ENCODE assay signal across 31 cellular contexts in genomic region chr2:74938264-74938663, GRCh38.
"Had no signal": no experiment of that assay in that cellular context is flagged by ENCODE, and none has a peak within 500 bp of the region (broad histone marks: within the 10 kb centered on the region; RNA-seq: fewer than 3 reads in every experiment).

No MANE protein-coding gene starts in this region.

- H3K27ac Mint-ChIP-seq: natural killer cell; nephron; neural progenitor cell; progenitor cell of endocrine pancreas; stimulated activated memory B cell treated with anti-CD40 and anti-IgM and Interleukin-4, amounts not matched to agents 10 μg/mL and 1 μg/mL and 100 μg/mL, for 72 hours; stimulated activated naive CD8-positive, alpha-beta T cell treated with anti-CD3 and anti-CD28 coated beads, Interleukin-15, amount 100 ng/mL, for 72 hours; type B pancreatic cell had no signal

- H3K4me3 ChIP-seq: neural progenitor cell, ovary, psoas muscle, skin epidermis, smooth muscle cell, spleen, suprapubic skin, testis, tibial artery, transverse colon, upper lobe of right lung, uterus had no signal

- H3K27me3 Mint-ChIP-seq: progenitor cell of endocrine pancreas; stimulated activated naive CD8-positive, alpha-beta T cell treated with anti-CD3 and anti-CD28 coated beads, Interleukin-15, amount 100 ng/mL, for 72 hours; type B pancreatic cell had no signal

- DNase-seq: natural killer cell; occipital lobe; ovary; posterior cingulate gyrus; psoas muscle; right cardiac atrium; spleen; stimulated activated CD4-positive, alpha-beta T cell treated with anti-CD3 and anti-CD28 coated beads, Interleukin-12 subunit alpha, Interleukin-12 subunit beta, amount 100 ng/mL, for 4 hours; stimulated activated CD4-positive, alpha-beta T cell treated with anti-CD3 and anti-CD28 coated beads, Interleukin-1b, Interleukin-23, amount 100 ng/mL, for 48 hours; stimulated activated CD4-positive, alpha-beta T cell treated with anti-CD3 and anti-CD28 coated beads, Interleukin-4, amount 100 ng/mL, for 1 hour; stimulated activated CD4-positive, alpha-beta T cell treated with anti-CD3 and anti-CD28 coated beads, Interleukin-4, amount 100 ng/mL, for 4 hours; stimulated activated CD8-positive, alpha-beta memory T cell treated with anti-CD3 and anti-CD28 coated beads, Interleukin-4, amount 100 ng/mL, for 48 hours; stimulated activated naive CD4-positive, alpha-beta T cell; stimulated activated naive CD8-positive, alpha-beta T cell treated with anti-CD3 and anti-CD28 coated beads, Interleukin-15, amount 100 ng/mL, for 72 hours; stimulated activated naive CD8-positive, alpha-beta T cell treated with anti-CD3 and anti-CD28 coated beads, Interleukin-15, Interleukin-2, amounts not matched to agents 100 U/mL and 50 U/mL, for 24 hours; substantia nigra; testis; tibial artery; transverse colon; upper lobe of right lung; uterus had no signal

- H3K36me3 Mint-ChIP-seq: natural killer cell, neural progenitor cell, type B pancreatic cell had no signal

- H3K27me3 ChIP-seq: neural progenitor cell, ovary, spleen, suprapubic skin, testis, tibial artery, transverse colon, upper lobe of right lung, uterus had no signal

- H3K4me1 ChIP-seq: parathyroid adenoma, psoas muscle, spleen, suprapubic skin, testis, tibial artery, upper lobe of right lung, uterus had no signal

- H3K9ac ChIP-seq: neural progenitor cell, parathyroid adenoma had no signal

- H3K4me1 Mint-ChIP-seq: natural killer cell; nephron; stimulated activated memory B cell treated with anti-CD40 and anti-IgM and Interleukin-4, amounts not matched to agents 10 μg/mL and 1 μg/mL and 100 μg/mL, for 72 hours; stimulated activated naive CD8-positive, alpha-beta T cell treated with anti-CD3 and anti-CD28 coated beads, Interleukin-15, amount 100 ng/mL, for 72 hours had no signal

- H3K9me3 ChIP-seq: ovary, psoas muscle, spleen, suprapubic skin, testis, transverse colon, upper lobe of right lung, uterus had no signal

- H3K4me2 ChIP-seq: neural progenitor cell, smooth muscle cell had no signal

- ATAC-seq: natural killer cell; psoas muscle; right cardiac atrium; sciatic nerve; stimulated activated memory B cell treated with anti-CD40 and anti-IgM and Interleukin-4, amounts not matched to agents 10 μg/mL and 1 μg/mL and 100 μg/mL, for 72 hours; stimulated activated naive CD8-positive, alpha-beta T cell treated with anti-CD3 and anti-CD28 coated beads, Interleukin-15, amount 100 ng/mL, for 72 hours; stimulated activated naive CD8-positive, alpha-beta T cell treated with anti-CD3 and anti-CD28 coated beads, Interleukin-15, Interleukin-2, amounts not matched to agents 100 U/mL and 50 U/mL, for 24 hours; upper lobe of right lung had no signal

- H3K4me3 Mint-ChIP-seq: natural killer cell; nephron; neural progenitor cell; stimulated activated memory B cell treated with anti-CD40 and anti-IgM and Interleukin-4, amounts not matched to agents 10 μg/mL and 1 μg/mL and 100 μg/mL, for 72 hours; stimulated activated naive CD8-positive, alpha-beta T cell treated with anti-CD3 and anti-CD28 coated beads, Interleukin-15, amount 100 ng/mL, for 72 hours; type B pancreatic cell had no signal

- H3K9me3 Mint-ChIP-seq: natural killer cell; nephron; stimulated activated memory B cell treated with anti-CD40 and anti-IgM and Interleukin-4, amounts not matched to agents 10 μg/mL and 1 μg/mL and 100 μg/mL, for 72 hours; type B pancreatic cell had no signal

- H3K36me3 ChIP-seq: neural progenitor cell, ovary, spleen, suprapubic skin, transverse colon, upper lobe of right lung, uterus had no signal

- H3K79me2 ChIP-seq: parathyroid adenoma had no signal

- H2AFZ ChIP-seq: neural progenitor cell, parathyroid adenoma had no signal

- H3K27ac ChIP-seq: neural progenitor cell, ovary, parathyroid adenoma, psoas muscle, skin epidermis, spleen, suprapubic skin, testis, tibial artery, transverse colon, upper lobe of right lung, uterus had no signal
